ENCODE assay signal across 8 cellular contexts in the genomic region with DNA sequence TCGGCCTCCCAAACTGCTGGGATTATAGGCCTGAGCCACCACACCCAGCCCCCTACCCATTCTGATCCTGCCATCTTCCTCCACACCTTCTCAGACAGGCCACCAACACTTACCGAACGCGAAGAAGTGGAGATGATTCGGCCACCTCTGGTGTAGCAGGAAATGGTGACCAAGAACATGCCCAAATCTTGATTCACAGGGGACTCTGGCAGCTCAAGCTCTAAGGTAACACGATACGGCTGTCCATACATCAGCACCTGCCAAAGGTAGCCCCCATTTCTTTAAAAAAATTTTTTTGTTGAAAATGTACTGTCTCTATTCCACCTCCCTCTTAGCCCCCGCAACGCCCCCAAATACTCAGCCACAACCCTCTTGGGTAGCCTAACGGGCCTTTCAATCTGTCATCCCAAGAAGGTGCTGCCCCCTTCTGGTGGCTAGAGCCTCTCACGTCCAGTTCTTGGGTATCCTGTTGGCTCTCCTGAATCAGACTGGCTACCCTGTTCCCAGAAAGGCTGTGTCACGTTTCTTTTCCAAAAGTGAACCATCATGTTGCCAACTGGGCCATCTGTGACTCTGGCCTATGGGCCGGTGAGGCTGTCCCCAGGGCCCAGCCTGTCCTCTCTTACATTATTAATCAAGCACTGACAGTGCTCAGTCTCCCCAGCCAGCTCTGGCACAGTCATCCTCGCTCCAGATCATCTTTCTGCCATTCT. TPM values are rescaled to one million over a fixed set of nuclear protein-coding genes. Genes with fewer than 3 reads are reported as not detected.
A peak's percentile ranks its signal among the peaks of the same experiment; 100 is the strongest.
DNase-seq lines count a peak whose midpoint lies in the region; ATAC-seq and TF ChIP-seq lines count a peak whose summit lies in the region.

No MANE protein-coding gene starts in this region.

- H4K20me1 ChIP-seq in DOHH2 (ENCODE audit: control insufficient read depth, insufficient read depth, low read depth, low read length) = no peaks in the 10 kb centered on the region

- intact Hi-C loops in heart left ventricle (cut with DNase I) = loop anchor here (2.0 to 10.0 kb wide), 6 partner anchors 14 to 302 kb away; a partner anchor contains a TSS

- H3K27ac ChIP-seq in DOHH2 (ENCODE audit: low read depth, low read length) = no peak overlapping the region
- H3K27ac ChIP-seq in heart left ventricle = peak overlapping the region in 5 of 12 donors; percentile 13 to 42 (median 34)

- no peak overlapping the region for H3K4me2 ChIP-seq in DOHH2 (ENCODE audit: low read length)

- 0 out of 2 replicates have a peak, but pooled peaks cover 4% of the 10 kb centered on the region for H3F3A ChIP-seq in DOHH2 (ENCODE audit: control insufficient read depth, insufficient read depth)

- H3K36me3 ChIP-seq in DOHH2 (ENCODE audit: control insufficient read depth, low read length) = peaks cover 27% of the 10 kb centered on the region
- peaks cover 39% of the 10 kb centered on the region for H3K36me3 ChIP-seq in adipocyte (ENCODE audit: control insufficient read depth, insufficient read depth, low read length, severe bottlenecking)
- peaks cover 0 to 56% (median 39%) of the 10 kb centered on the region in 9 donors for H3K36me3 ChIP-seq in heart left ventricle

- no peaks in the 10 kb centered on the region for H3K27me3 ChIP-seq in DOHH2 (ENCODE audit: control insufficient read depth, low read length)
- H3K27me3 ChIP-seq in adipocyte (replicated peaks; ENCODE audit: control insufficient read depth, insufficient read depth, low read length) = no peaks in the 10 kb centered on the region
- H3K27me3 ChIP-seq in heart left ventricle = no peaks in the 10 kb centered on the region

- TF ChIP-seq CTCF in DOHH2 (IDR thresholded peaks at IDR 0.05; ENCODE audit: low read depth, low read length, poor library complexity, severe bottlenecking) (peak; percentile 93), LNCaP clone FGC (IDR thresholded peaks at IDR 0.05; ENCODE audit: control insufficient read depth, extremely low read depth, insufficient read depth) (peak; percentile 73), heart left ventricle (IDR thresholded peaks at IDR 0.05) (peak; percentile 69 to 90 (median 81))

- H3K9me3 ChIP-seq in DOHH2 (ENCODE audit: control insufficient read depth, insufficient read depth, low read length) = no peaks in the 10 kb centered on the region
- H3K9me3 ChIP-seq in adipocyte (ENCODE audit: control insufficient read depth, low read length) = no peaks in the 10 kb centered on the region
- no peaks in the 10 kb centered on the region for H3K9me3 ChIP-seq in heart left ventricle

- 37 to 47% (median 42%) methylated on average over 14 of the region's 14 CpGs for WGBS in heart left ventricle, 4 donors

- H3K4me1 ChIP-seq in DOHH2 (ENCODE audit: control insufficient read depth, low read length) (no peaks in the 10 kb centered on the region), adipocyte (ENCODE audit: control insufficient read depth, insufficient read depth, low read length) (peaks cover 22% of the 10 kb centered on the region), heart left ventricle (peaks cover 0 to 21% (median 14%) of the 10 kb centered on the region in 12 donors)

- TF ChIP-seq POLR2A in heart left ventricle (IDR thresholded peaks at IDR 0.05) = no peak

- peak overlapping the region; percentile 73 for H3K9ac ChIP-seq in adipocyte (ENCODE audit: low read length)

- DNase-seq in LNCaP clone FGC (ENCODE audit: low read depth) (no peak), T follicular helper cell (ENCODE audit: low read depth) (peak; percentile 69), adipocyte (ENCODE audit: low read depth) (peak; percentile 92), heart left ventricle (peak; percentile 80 to 90 (median 83)), retina (peak; percentile 74)

- ATAC-seq in heart left ventricle (peak; percentile 57 to 85 (median 78)), HG02798 (IDR thresholded peaks at IDR 0.05; ENCODE audit: poor library complexity, unreplicated experiment) (no peak), HG03159 (IDR thresholded peaks at IDR 0.05; ENCODE audit: unreplicated experiment) (no peak)

- no peaks in the 10 kb centered on the region for H3K79me2 ChIP-seq in DOHH2 (ENCODE audit: control insufficient read depth, low read length)

- no peaks in the 10 kb centered on the region for H3K9me2 ChIP-seq in DOHH2 (replicated peaks; ENCODE audit: control insufficient read depth, low read length)

- H3K4me3 ChIP-seq in DOHH2 (ENCODE audit: low read length) = no peak overlapping the region
- no peak overlapping the region for H3K4me3 ChIP-seq in LNCaP clone FGC (ENCODE audit: low read depth, low read length)
- H3K4me3 ChIP-seq in adipocyte (ENCODE audit: low read length) = peak overlapping the region; percentile 45
- no peak overlapping the region for H3K4me3 ChIP-seq in heart left ventricle

RNA-seq across cellular contexts. Expression of a gene that starts 5.3 kb away (rescaled TPM):
- 1 to 10 TPM in 8 of 9 donors, under 1 TPM in 1; 0.63 to 8.6 (median 2.7) TPM for total RNA-seq in heart left ventricle
- 1 to 10 TPM; 1.3 to 1.9 TPM for polyA plus RNA-seq in heart left ventricle

RNA-seq across cellular contexts. Expression of a gene that starts 12.6 kb away (rescaled TPM):
- 10 to 100 TPM; 13.3 to 30.1 (median 20.0) TPM for total RNA-seq in heart left ventricle
- polyA plus RNA-seq in heart left ventricle = 10 to 100 TPM; 23.1 to 39.4 TPM

RNA-seq across cellular contexts. Expression of a gene that starts 12.9 kb away (rescaled TPM):
- under 1 TPM in 4 of 9 donors, not detected in 5; 0.27 to 0.55 (median 0.32) TPM for total RNA-seq in heart left ventricle
- polyA plus RNA-seq in heart left ventricle = under 1 TPM in 1 of 2 donors, not detected in 1; 0.14 TPM

RNA-seq across cellular contexts. Expression of a gene that starts 15.7 kb away (rescaled TPM):
- 100 to 1,000 TPM in 1 of 9 donors, 10 to 100 TPM in 8; 69.2 to 116 (median 83.1) TPM for total RNA-seq in heart left ventricle
- polyA plus RNA-seq in heart left ventricle = 100 to 1,000 TPM in 1 of 2 donors, 10 to 100 TPM in 1; 88.7 to 188 TPM

RNA-seq across cellular contexts. Expression of a gene that starts 22.5 kb away (rescaled TPM):
- total RNA-seq in heart left ventricle = 1 to 10 TPM; 1.8 to 6.3 (median 2.9) TPM
- polyA plus RNA-seq in heart left ventricle = 1 to 10 TPM; 1.4 to 1.8 TPM

Comparison
In these comparisons a context has a peak if more than half of its experiments do, and no peak if none do; other contexts are left out.
1. ATAC-seq: peak in heart left ventricle (4 of 4); none in HG02798 (single experiment) and HG03159 (single experiment).
2. Peak in every context shown above with its lines, with median percentiles within 50 percentile points of each other: CTCF ChIP-seq.